9 cellular contexts compared by ENCODE assay signal in the genomic region with DNA sequence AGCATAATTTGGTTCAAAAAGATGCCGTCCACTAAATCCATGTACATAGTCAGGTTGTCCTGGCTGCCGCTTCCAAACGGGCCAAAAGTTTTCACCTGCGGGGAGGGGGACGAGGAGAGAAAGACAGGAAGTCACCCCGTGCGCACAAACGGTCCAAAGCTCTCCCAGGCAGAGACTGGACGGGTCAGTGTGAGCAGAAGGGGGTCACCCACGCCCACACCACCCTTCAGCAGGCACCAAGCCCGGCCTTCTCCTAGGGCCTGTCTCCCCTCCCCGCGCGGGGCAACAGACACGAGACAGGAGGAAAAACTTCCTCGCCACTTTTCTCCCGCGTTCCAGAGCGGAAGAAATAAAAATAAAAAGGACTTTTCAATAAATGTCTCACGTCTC. TPM values are rescaled to one million over a fixed set of nuclear protein-coding genes. Genes with fewer than 3 reads are reported as not detected.
DNase-seq lines count a peak whose midpoint lies in the region; ATAC-seq and TF ChIP-seq lines count a peak whose summit lies in the region.
"Had no signal": no experiment of that assay in that cellular context is flagged by ENCODE, and none has a peak within 500 bp of the region (broad histone marks: within the 10 kb centered on the region; RNA-seq: fewer than 3 reads in every experiment).

No MANE protein-coding gene starts in this region.

- no peaks in the 10 kb centered on the region for H3K9me2 ChIP-seq in GM23338 (ENCODE audit: insufficient read depth)

- intact Hi-C loops in Panc1 (cut with micrococcal nuclease; ENCODE audit: unreplicated experiment), result no loop called here

- H3K79me2 ChIP-seq in GM23338 (replicated peaks; ENCODE audit: insufficient read depth), result peaks cover 45% of the 10 kb centered on the region
- peaks cover 11% of the 10 kb centered on the region for H3K79me2 ChIP-seq in parathyroid adenoma

- 0 out of 2 replicates have a peak, but pooled peaks cover 3% of the 10 kb centered on the region for H4K20me1 ChIP-seq in GM23338 (replicated peaks; ENCODE audit: insufficient read depth)

- no peak overlapping the region for H3K9ac ChIP-seq in parathyroid adenoma

- H3K9me3 ChIP-seq in Panc1 (ENCODE audit: control insufficient read depth, insufficient read depth, low read depth, low read length) (no peaks in the 10 kb centered on the region), parathyroid adenoma (ENCODE audit: control insufficient read depth, low read length) (no peaks in the 10 kb centered on the region)

- no peaks in the 10 kb centered on the region for H3K9me3 Mint-ChIP-seq in GM23338

- POLR2A ChIA-PET in Panc1 (lab: Charles Lee), result no interaction called here

- 0 out of 2 replicates have a peak overlapping the region, but pooled peaks have one; percentile 56 for H3K27ac Mint-ChIP-seq in GM23338

- no TSS peak for BruUV-seq in Panc1 (replicated peaks; lab: Mats Ljungman, UMichigan)

- in situ Hi-C loops in Panc1 (cut with HindIII; ENCODE audit: low pct_unique_long_range_greater_than_20kb, low sequenced_read_pairs), result no loop called here

- TF ChIP-seq CTCF in GM23338 (conservative IDR thresholded peaks at IDR 0.05; ENCODE audit: low read depth in 2 of 2) (no peak), Panc1 (IDR thresholded peaks at IDR 0.05) (no peak), parathyroid adenoma (IDR thresholded peaks at IDR 0.05) (no peak)

- DNase-seq in GM23338 (ENCODE audit: low spot score) (peak; percentile 51), Panc1 (ENCODE audit: low read depth, low spot score) (no peak), GM03348 (ENCODE audit: low spot score) (no peak)
- DNase-seq: IMR-90 had no signal

- H3F3A ChIP-seq in GM23338 (replicated peaks; ENCODE audit: low read depth), result peaks cover 13% of the 10 kb centered on the region

- H3K4me1 ChIP-seq in GM23338 (ENCODE audit: insufficient read depth) (peaks cover 36% of the 10 kb centered on the region), Panc1 (ENCODE audit: control insufficient read depth, insufficient read depth, low read length) (peaks cover 6% of the 10 kb centered on the region), parathyroid adenoma (peaks cover 24% of the 10 kb centered on the region)

- H3K36me3 ChIP-seq in GM23338 (ENCODE audit: insufficient read depth) (no peaks in the 10 kb centered on the region), Panc1 (ENCODE audit: control insufficient read depth, insufficient read depth, low read length) (no peaks in the 10 kb centered on the region; the same call in none of the 2 replicates), parathyroid adenoma (ENCODE audit: control insufficient read depth, insufficient read depth, low read length) (no peaks in the 10 kb centered on the region)

- H3K36me3 Mint-ChIP-seq in GM23338 (ENCODE audit: low read depth), result peaks cover 27% of the 10 kb centered on the region; the same call in 2 of the 3 replicates

- no peak for ATAC-seq in GM23338
- no peak for ATAC-seq in Panc1
- ATAC-seq in esophagus mucosa, result peak; percentile 10
- no peak for ATAC-seq in HG02870 (IDR thresholded peaks at IDR 0.05; ENCODE audit: unreplicated experiment)
- no peak for ATAC-seq in GM18505 (IDR thresholded peaks at IDR 0.05; ENCODE audit: unreplicated experiment)
- no peak for ATAC-seq in GM19023 (IDR thresholded peaks at IDR 0.05; ENCODE audit: unreplicated experiment)

- peak overlapping the region; percentile 82 for H3K4me3 Mint-ChIP-seq in GM23338

- peaks cover 15% of the 10 kb centered on the region for H3K27me3 Mint-ChIP-seq in GM23338 (ENCODE audit: insufficient read depth, low read depth, poor library complexity)

- peaks cover 38% of the 10 kb centered on the region for H3K4me1 Mint-ChIP-seq in GM23338

- no peak for TF ChIP-seq POLR2A in GM18505 (IDR thresholded peaks at IDR 0.05; ENCODE audit: borderline replicate concordance, extremely low read depth, insufficient read depth, insufficient read length)

- CTCF ChIA-PET in Panc1 (lab: Charles Lee), result interaction anchor here (0.7 to 1.3 kb wide), 2 partner anchors 75 to 93 kb away, joined by 3 read pairs; no protein-coding TSS in a partner anchor

- H3K4me2 ChIP-seq in GM23338 (peak overlapping the region; percentile 96), parathyroid adenoma (ENCODE audit: low read length) (peak overlapping the region; percentile 71)

- H3K27me3 ChIP-seq in GM23338 (ENCODE audit: insufficient read depth) (peaks cover 5% of the 10 kb centered on the region; the same call in 1 of the 2 replicates), Panc1 (ENCODE audit: control insufficient read depth, insufficient read depth, low read length) (no peaks in the 10 kb centered on the region), parathyroid adenoma (ENCODE audit: control insufficient read depth, insufficient read depth, low read length) (no peaks in the 10 kb centered on the region)

- H2AFZ ChIP-seq in GM23338, result peak overlapping the region; percentile 74
- H2AFZ ChIP-seq in parathyroid adenoma, result peak overlapping the region; percentile 75

- H3K27ac ChIP-seq in GM23338 (ENCODE audit: low read depth) (no peak overlapping the region), Panc1 (ENCODE audit: low read length) (peak overlapping the region; percentile 82), parathyroid adenoma (no peak overlapping the region)

- H3K4me3 ChIP-seq in GM23338, result peak overlapping the region; percentile 91
- peak overlapping the region; percentile 55 to 57 for H3K4me3 ChIP-seq in Panc1 (ENCODE audit: low read depth in 2 of 2, low read length in 2 of 2)
- H3K4me3 ChIP-seq in parathyroid adenoma (ENCODE audit: low read depth, low read length), result peak overlapping the region; percentile 70

TF ChIP-seq in GM23338, 12 proteins besides CTCF, POLR2A, EP300 and RAD21 (continues in another document):
- TF ChIP-seq ETS1 (IDR thresholded peaks at IDR 0.05) (no peak), NANOG (IDR thresholded peaks at IDR 0.05; ENCODE audit: borderline replicate concordance) (no peak), POLR2AphosphoS5 (IDR thresholded peaks at IDR 0.05; ENCODE audit: low read depth) (no peak), EZH2phosphoT487 (IDR thresholded peaks at IDR 0.05; ENCODE audit: unreplicated experiment) (no peak)
- TF ChIP-seq, protein P1, sequence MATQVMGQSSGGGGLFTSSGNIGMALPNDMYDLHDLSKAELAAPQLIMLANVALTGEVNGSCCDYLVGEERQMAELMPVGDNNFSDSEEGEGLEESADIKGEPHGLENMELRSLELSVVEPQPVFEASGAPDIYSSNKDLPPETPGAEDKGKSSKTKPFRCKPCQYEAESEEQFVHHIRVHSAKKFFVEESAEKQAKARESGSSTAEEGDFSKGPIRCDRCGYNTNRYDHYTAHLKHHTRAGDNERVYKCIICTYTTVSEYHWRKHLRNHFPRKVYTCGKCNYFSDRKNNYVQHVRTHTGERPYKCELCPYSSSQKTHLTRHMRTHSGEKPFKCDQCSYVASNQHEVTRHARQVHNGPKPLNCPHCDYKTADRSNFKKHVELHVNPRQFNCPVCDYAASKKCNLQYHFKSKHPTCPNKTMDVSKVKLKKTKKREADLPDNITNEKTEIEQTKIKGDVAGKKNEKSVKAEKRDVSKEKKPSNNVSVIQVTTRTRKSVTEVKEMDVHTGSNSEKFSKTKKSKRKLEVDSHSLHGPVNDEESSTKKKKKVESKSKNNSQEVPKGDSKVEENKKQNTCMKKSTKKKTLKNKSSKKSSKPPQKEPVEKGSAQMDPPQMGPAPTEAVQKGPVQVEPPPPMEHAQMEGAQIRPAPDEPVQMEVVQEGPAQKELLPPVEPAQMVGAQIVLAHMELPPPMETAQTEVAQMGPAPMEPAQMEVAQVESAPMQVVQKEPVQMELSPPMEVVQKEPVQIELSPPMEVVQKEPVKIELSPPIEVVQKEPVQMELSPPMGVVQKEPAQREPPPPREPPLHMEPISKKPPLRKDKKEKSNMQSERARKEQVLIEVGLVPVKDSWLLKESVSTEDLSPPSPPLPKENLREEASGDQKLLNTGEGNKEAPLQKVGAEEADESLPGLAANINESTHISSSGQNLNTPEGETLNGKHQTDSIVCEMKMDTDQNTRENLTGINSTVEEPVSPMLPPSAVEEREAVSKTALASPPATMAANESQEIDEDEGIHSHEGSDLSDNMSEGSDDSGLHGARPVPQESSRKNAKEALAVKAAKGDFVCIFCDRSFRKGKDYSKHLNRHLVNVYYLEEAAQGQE (IDR thresholded peaks at IDR 0.05; ENCODE audit: unreplicated experiment), result no peak

RNA-seq across cellular contexts. Expression of gene CCDC88C, which starts 0.9 kb away (rescaled TPM):
- total RNA-seq in GM23338 (2014; rRNA removed; shearing (Covaris generic)), result 42.1 and 60.7 TPM in 2 replicates
- polyA plus RNA-seq in GM23338 (2016; fragmentation: Nextera tagmentation; extraction: Ambion mirVana), result 20.8 and 23.6 TPM in 2 replicates
- total RNA-seq in Panc1 (2021; ENCODE audit: unreplicated experiment), result 21.3 TPM
- 20.1 TPM for polyA plus RNA-seq in Panc1 (2012; ENCODE audit: insufficient read length)
- total RNA-seq in esophagus mucosa, result 26.7 TPM
